In the genomic region with DNA sequence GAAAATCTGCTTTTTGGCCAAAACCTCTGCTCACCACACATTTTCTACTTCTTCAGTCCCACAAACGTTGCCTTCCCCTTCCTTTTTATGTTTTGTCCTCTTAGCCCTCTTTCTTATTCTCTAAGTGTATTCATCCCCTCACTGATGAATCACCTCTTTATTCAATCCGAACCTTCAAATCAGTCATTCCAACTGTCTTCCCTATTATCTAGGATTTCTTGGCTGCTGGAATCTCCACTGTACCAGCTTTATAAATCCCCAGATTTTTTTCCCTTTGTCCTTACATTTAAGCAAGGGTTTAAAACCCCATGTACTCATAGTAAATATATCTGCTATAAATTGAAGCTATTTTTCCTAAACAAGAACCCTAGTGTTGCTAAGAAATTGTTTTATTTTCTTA, we compare ENCODE assay signal across 2 cellular contexts.
TF ChIP-seq lines count a peak whose summit lies in the region.

No MANE protein-coding gene starts in this region.

TF ChIP-seq in IMR-90, 13 proteins besides CTCF, POLR2A, EP300 and RAD21:
- TF ChIP-seq MXI1 (IDR thresholded peaks at IDR 0.05; ENCODE audit: borderline replicate concordance, low read depth, low read length) (no peak), SMC3 (IDR thresholded peaks at IDR 0.05; ENCODE audit: low read depth, low read length) (no peak), RCOR1 (IDR thresholded peaks at IDR 0.05; ENCODE audit: insufficient replicate concordance, low read length) (no peak), NFE2L2 (IDR thresholded peaks at IDR 0.05; ENCODE audit: low read depth, low read length) (no peak), CHD1 (IDR thresholded peaks at IDR 0.05; ENCODE audit: low read depth, low read length) (no peak), BHLHE40 (IDR thresholded peaks at IDR 0.05; ENCODE audit: low read depth, low read length) (no peak), RFX5 (IDR thresholded peaks at IDR 0.05; ENCODE audit: low read depth, low read length) (no peak), MAFK (IDR thresholded peaks at IDR 0.05; ENCODE audit: low read depth, low read length) (no peak), FOS (IDR thresholded peaks at IDR 0.05; ENCODE audit: low read depth, low read length) (no peak), MAZ (IDR thresholded peaks at IDR 0.05; ENCODE audit: borderline replicate concordance, low read depth, low read length) (no peak), CEBPB (IDR thresholded peaks at IDR 0.05; ENCODE audit: low read depth, low read length) (no peak)
- TF ChIP-seq, protein P1, sequence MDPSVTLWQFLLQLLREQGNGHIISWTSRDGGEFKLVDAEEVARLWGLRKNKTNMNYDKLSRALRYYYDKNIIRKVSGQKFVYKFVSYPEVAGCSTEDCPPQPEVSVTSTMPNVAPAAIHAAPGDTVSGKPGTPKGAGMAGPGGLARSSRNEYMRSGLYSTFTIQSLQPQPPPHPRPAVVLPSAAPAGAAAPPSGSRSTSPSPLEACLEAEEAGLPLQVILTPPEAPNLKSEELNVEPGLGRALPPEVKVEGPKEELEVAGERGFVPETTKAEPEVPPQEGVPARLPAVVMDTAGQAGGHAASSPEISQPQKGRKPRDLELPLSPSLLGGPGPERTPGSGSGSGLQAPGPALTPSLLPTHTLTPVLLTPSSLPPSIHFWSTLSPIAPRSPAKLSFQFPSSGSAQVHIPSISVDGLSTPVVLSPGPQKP (IDR thresholded peaks at IDR 0.05; ENCODE audit: borderline replicate concordance, low read depth, low read length), result no peak
- TF ChIP-seq, protein P2, sequence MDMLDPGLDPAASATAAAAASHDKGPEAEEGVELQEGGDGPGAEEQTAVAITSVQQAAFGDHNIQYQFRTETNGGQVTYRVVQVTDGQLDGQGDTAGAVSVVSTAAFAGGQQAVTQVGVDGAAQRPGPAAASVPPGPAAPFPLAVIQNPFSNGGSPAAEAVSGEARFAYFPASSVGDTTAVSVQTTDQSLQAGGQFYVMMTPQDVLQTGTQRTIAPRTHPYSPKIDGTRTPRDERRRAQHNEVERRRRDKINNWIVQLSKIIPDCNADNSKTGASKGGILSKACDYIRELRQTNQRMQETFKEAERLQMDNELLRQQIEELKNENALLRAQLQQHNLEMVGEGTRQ (IDR thresholded peaks at IDR 0.05; ENCODE audit: low read depth, low read length), result no peak

TF ChIP-seq in SK-N-SH treated with all-trans-retinoic acid at 6 μM for 48 hours, 23 proteins besides CTCF, POLR2A, EP300 and RAD21:
- peak; percentile 46; the same call in 1 of the 2 replicates for TF ChIP-seq ISL1 (CRISPR knock-in tag; IDR thresholded peaks at IDR 0.05)
- TF ChIP-seq, protein P3, sequence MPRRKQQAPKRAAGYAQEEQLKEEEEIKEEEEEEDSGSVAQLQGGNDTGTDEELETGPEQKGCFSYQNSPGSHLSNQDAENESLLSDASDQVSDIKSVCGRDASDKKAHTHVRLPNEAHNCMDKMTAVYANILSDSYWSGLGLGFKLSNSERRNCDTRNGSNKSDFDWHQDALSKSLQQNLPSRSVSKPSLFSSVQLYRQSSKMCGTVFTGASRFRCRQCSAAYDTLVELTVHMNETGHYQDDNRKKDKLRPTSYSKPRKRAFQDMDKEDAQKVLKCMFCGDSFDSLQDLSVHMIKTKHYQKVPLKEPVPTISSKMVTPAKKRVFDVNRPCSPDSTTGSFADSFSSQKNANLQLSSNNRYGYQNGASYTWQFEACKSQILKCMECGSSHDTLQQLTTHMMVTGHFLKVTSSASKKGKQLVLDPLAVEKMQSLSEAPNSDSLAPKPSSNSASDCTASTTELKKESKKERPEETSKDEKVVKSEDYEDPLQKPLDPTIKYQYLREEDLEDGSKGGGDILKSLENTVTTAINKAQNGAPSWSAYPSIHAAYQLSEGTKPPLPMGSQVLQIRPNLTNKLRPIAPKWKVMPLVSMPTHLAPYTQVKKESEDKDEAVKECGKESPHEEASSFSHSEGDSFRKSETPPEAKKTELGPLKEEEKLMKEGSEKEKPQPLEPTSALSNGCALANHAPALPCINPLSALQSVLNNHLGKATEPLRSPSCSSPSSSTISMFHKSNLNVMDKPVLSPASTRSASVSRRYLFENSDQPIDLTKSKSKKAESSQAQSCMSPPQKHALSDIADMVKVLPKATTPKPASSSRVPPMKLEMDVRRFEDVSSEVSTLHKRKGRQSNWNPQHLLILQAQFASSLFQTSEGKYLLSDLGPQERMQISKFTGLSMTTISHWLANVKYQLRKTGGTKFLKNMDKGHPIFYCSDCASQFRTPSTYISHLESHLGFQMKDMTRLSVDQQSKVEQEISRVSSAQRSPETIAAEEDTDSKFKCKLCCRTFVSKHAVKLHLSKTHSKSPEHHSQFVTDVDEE (CRISPR knock-in tag; IDR thresholded peaks at IDR 0.05), result no peak
